In genomic region chr15:80208758-80209734, GRCh38 we compare ENCODE assay signal across 18 cellular contexts. TPM values are rescaled to one million over a fixed set of nuclear protein-coding genes. Genes with fewer than 3 reads are reported as not detected.
"Had no signal": no experiment of that assay in that cellular context is flagged by ENCODE, and none has a peak within 500 bp of the region (broad histone marks: within the 10 kb centered on the region; RNA-seq: fewer than 3 reads in every experiment).

No MANE protein-coding gene starts in this region.

- H3K27ac Mint-ChIP-seq: activated CD4-positive, alpha-beta memory T cell treated with anti-CD3 and anti-CD28 coated beads for 36 hours; activated CD4-positive, alpha-beta T cell treated with anti-CD3 and anti-CD28 coated beads for 36 hours; activated naive CD4-positive, alpha-beta T cell treated with anti-CD3 and anti-CD28 coated beads, Interleukin-2, amount 50 U/mL, for 24 hours; naive thymus-derived CD4-positive, alpha-beta T cell; stimulated activated naive CD8-positive, alpha-beta T cell treated with anti-CD3 and anti-CD28 coated beads, Interleukin-15, Interleukin-2, amounts not matched to agents 100 ng/mL and 50 ng/mL, for 24 hours had no signal

- H3K4me1 Mint-ChIP-seq: activated CD4-positive, alpha-beta T cell treated with anti-CD3 and anti-CD28 coated beads for 36 hours; activated naive CD4-positive, alpha-beta T cell treated with anti-CD3 and anti-CD28 coated beads, Interleukin-2, amount 50 U/mL, for 24 hours; naive thymus-derived CD4-positive, alpha-beta T cell had no signal

- H3K4me1 ChIP-seq: sigmoid colon, spleen, testis had no signal

- H3K4me3 ChIP-seq: mucosa of descending colon, sigmoid colon, spleen, testis had no signal

- H3K36me3 Mint-ChIP-seq: activated CD4-positive, alpha-beta memory T cell treated with anti-CD3 and anti-CD28 coated beads for 36 hours; activated naive CD4-positive, alpha-beta T cell treated with anti-CD3 and anti-CD28 coated beads, Interleukin-2, amount 50 U/mL, for 24 hours; naive thymus-derived CD4-positive, alpha-beta T cell had no signal

- H3K9me3 ChIP-seq: mucosa of descending colon, testis had no signal

- DNase-seq: activated CD4-positive, alpha-beta memory T cell treated with anti-CD3 and anti-CD28 coated beads for 36 hours; activated CD4-positive, alpha-beta T cell treated with anti-CD3 and anti-CD28 coated beads for 36 hours; activated effector memory CD4-positive, alpha-beta T cell treated with anti-CD3 and anti-CD28 coated beads, Interleukin-2, amount 50 U/mL, for 16 hours; activated T-cell treated with anti-CD3 and anti-CD28 coated beads, Interleukin-2, amount 50 U/mL, for 4 hours; caudate nucleus; effector CD8-positive, alpha-beta T cell; foreskin keratinocyte; mammary epithelial cell; mucosa of descending colon; naive thymus-derived CD4-positive, alpha-beta T cell; posterior cingulate gyrus; sigmoid colon; spleen; testis had no signal

- H3K9me3 Mint-ChIP-seq: activated CD4-positive, alpha-beta memory T cell treated with anti-CD3 and anti-CD28 coated beads for 36 hours; activated naive CD4-positive, alpha-beta T cell treated with anti-CD3 and anti-CD28 coated beads, Interleukin-2, amount 50 U/mL, for 24 hours; activated T-cell treated with anti-CD3 and anti-CD28 coated beads, Interleukin-2, amount 50 U/mL, for 4 hours; naive thymus-derived CD4-positive, alpha-beta T cell; stimulated activated naive CD8-positive, alpha-beta T cell treated with anti-CD3 and anti-CD28 coated beads, Interleukin-15, Interleukin-2, amounts not matched to agents 100 ng/mL and 50 ng/mL, for 24 hours had no signal

- H3K27me3 ChIP-seq: testis had no signal

- H3K36me3 ChIP-seq: sigmoid colon, spleen had no signal

- H3K27ac ChIP-seq: foreskin keratinocyte, sigmoid colon, spleen, testis, VCaP had no signal

- ATAC-seq: activated CD4-positive, alpha-beta T cell treated with anti-CD3 and anti-CD28 coated beads for 36 hours; activated T-cell treated with anti-CD3 and anti-CD28 coated beads, Interleukin-2, amount 50 U/mL, for 4 hours; foreskin keratinocyte; mucosa of descending colon; naive thymus-derived CD4-positive, alpha-beta T cell had no signal

- H3K4me3 Mint-ChIP-seq: activated CD4-positive, alpha-beta memory T cell treated with anti-CD3 and anti-CD28 coated beads for 36 hours; activated CD4-positive, alpha-beta T cell treated with anti-CD3 and anti-CD28 coated beads for 36 hours; activated naive CD4-positive, alpha-beta T cell treated with anti-CD3 and anti-CD28 coated beads, Interleukin-2, amount 50 U/mL, for 24 hours; activated T-cell treated with anti-CD3 and anti-CD28 coated beads, Interleukin-2, amount 50 U/mL, for 4 hours; naive thymus-derived CD4-positive, alpha-beta T cell; stimulated activated naive CD8-positive, alpha-beta T cell treated with anti-CD3 and anti-CD28 coated beads, Interleukin-15, Interleukin-2, amounts not matched to agents 100 ng/mL and 50 ng/mL, for 24 hours had no signal

RNA-seq across cellular contexts. Expression of gene CTXND1, which starts 43.0 kb away (rescaled TPM):
- total RNA-seq: activated CD4-positive, alpha-beta memory T cell treated with anti-CD3 and anti-CD28 coated beads for 36 hours; activated CD4-positive, alpha-beta T cell treated with anti-CD3 and anti-CD28 coated beads for 36 hours; foreskin keratinocyte; mammary epithelial cell; naive thymus-derived CD4-positive, alpha-beta T cell; T-helper 1 cell treated with Interleukin-12 subunit alpha and Interleukin-12 subunit beta and Interleukin-4 antibody, amounts not matched to agents 30 ng/mL and 1 ng/mL, for 36 hours had no signal
- polyA plus RNA-seq: foreskin keratinocyte; mammary epithelial cell; naive thymus-derived CD4-positive, alpha-beta T cell had no signal
